21 cellular contexts compared by ENCODE assay signal in the genomic region with DNA sequence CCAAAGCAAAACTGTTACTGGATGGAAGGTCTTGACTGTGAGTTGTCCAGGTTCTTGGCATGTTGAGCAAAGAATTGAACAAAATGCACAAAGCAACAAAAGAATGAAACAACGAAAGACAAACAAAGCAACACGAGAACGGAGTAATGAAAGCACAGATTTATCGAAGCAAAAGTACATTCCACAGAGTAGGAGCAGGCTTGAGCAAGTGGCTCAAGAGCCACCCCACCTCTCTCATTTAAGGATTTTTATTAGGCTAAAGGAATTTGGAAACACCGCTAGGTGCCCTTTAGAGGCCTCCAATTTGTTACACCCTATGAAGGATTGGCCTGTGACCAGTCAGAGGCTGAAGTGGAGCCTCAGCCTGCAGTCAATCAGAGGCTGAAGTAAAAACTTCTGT. TPM values are rescaled to one million over a fixed set of nuclear protein-coding genes. Genes with fewer than 3 reads are reported as not detected.
DNase-seq lines count a peak whose midpoint lies in the region; ATAC-seq and TF ChIP-seq lines count a peak whose summit lies in the region.
"Had no signal": no experiment of that assay in that cellular context is flagged by ENCODE, and none has a peak within 500 bp of the region (broad histone marks: within the 10 kb centered on the region; RNA-seq: fewer than 3 reads in every experiment).

No MANE protein-coding gene starts in this region.

- no peaks in the 10 kb centered on the region for H3K9me3 ChIP-seq in RWPE2 (ENCODE audit: severe bottlenecking)
- H3K9me3 ChIP-seq: BE2C, prostate gland had no signal

- H3K4me1 Mint-ChIP-seq in activated naive CD4-positive, alpha-beta T cell treated with anti-CD3 and anti-CD28 coated beads, Interleukin-2, amount 10 ng/mL, durations not matched to agents 7 days and 5 days, result peaks cover 26% of the 10 kb centered on the region
- H3K4me1 Mint-ChIP-seq in activated naive CD4-positive, alpha-beta T cell treated with anti-CD3 and anti-CD28 coated beads for 36 hours (ENCODE audit: low read depth), result peaks cover 17% of the 10 kb centered on the region
- peaks cover 13 to 15% of the 10 kb centered on the region in 2 donors for H3K4me1 Mint-ChIP-seq in stimulated activated naive B cell treated with anti-CD40 and anti-IgM and Interleukin-4, amounts not matched to agents 10 μg/mL and 1 μg/mL and 100 μg/mL, for 72 hours

- CTCF ChIA-PET in activated naive CD4-positive, alpha-beta T cell treated with anti-CD3 and anti-CD28 coated beads, Interleukin-2, amount 10 ng/mL, durations not matched to agents 7 days and 5 days (lab: Charles Lee), result interaction anchor here (1.0 to 2.3 kb wide), 2 partner anchors 55 to 129 kb away, joined by 3 to 8 read pairs; no protein-coding TSS in a partner anchor
- CTCF ChIA-PET in activated naive CD4-positive, alpha-beta T cell treated with anti-CD3 and anti-CD28 coated beads for 36 hours (lab: Charles Lee), result no interaction called here

- peak overlapping the region; percentile 77 for H3K27ac ChIP-seq in RWPE2 (ENCODE audit: poor library complexity, severe bottlenecking)
- H3K27ac ChIP-seq in foreskin keratinocyte, result peak overlapping the region; percentile 19
- H3K27ac ChIP-seq: brain microvascular endothelial cell, prostate gland had no signal

- no peaks in the 10 kb centered on the region for H3K36me3 ChIP-seq in RWPE2 (ENCODE audit: low read depth)
- H3K36me3 ChIP-seq: BE2C, brain microvascular endothelial cell, prostate gland had no signal

- no peak overlapping the region for H3K4me3 Mint-ChIP-seq in activated naive CD4-positive, alpha-beta T cell treated with anti-CD3 and anti-CD28 coated beads, Interleukin-2, amount 10 ng/mL, durations not matched to agents 7 days and 5 days
- no peak overlapping the region for H3K4me3 Mint-ChIP-seq in activated naive CD4-positive, alpha-beta T cell treated with anti-CD3 and anti-CD28 coated beads for 36 hours
- H3K4me3 Mint-ChIP-seq in stimulated activated naive B cell treated with anti-CD40 and anti-IgM and Interleukin-4, amounts not matched to agents 10 μg/mL and 1 μg/mL and 100 μg/mL, for 72 hours, result no peak overlapping the region
- H3K4me3 Mint-ChIP-seq: endodermal cell, WTC11 had no signal

- no peak overlapping the region for H3K4me3 ChIP-seq in RWPE2 (ENCODE audit: severe bottlenecking)
- H3K4me3 ChIP-seq: prostate gland had no signal

- no peak for DNase-seq in activated naive CD4-positive, alpha-beta T cell treated with anti-CD3 and anti-CD28 coated beads, Interleukin-2, amount 10 ng/mL, durations not matched to agents 7 days and 5 days
- DNase-seq in activated naive CD4-positive, alpha-beta T cell treated with anti-CD3 and anti-CD28 coated beads for 36 hours, result no peak
- DNase-seq in RWPE2 (ENCODE audit: low spot score) (no peak), foreskin keratinocyte (no peak), NCI-H82 (lab: John Stamatoyannopoulos, UW) (no peak), NCI-H1417 treated with DMSO at 0.1 percent for 48 hours (lab: John Stamatoyannopoulos, UW) (no peak), NCI-H2029 treated with DMSO at 0.1 percent for 48 hours (lab: John Stamatoyannopoulos, UW) (no peak)
- no peak for DNase-seq in stimulated activated naive B cell treated with anti-CD40 and anti-IgM and Interleukin-4, amounts not matched to agents 10 μg/mL and 1 μg/mL and 100 μg/mL, for 72 hours
- DNase-seq: activated CD4-positive, alpha-beta T cell treated with anti-CD3 and anti-CD28 coated beads, Interleukin-2, amount 50 U/mL, for 4 hours; activated T-cell treated with anti-CD3 and anti-CD28 coated beads for 4 hours; BE2C; brain microvascular endothelial cell; endodermal cell; Karpas-422; NCI-H1694 treated with DMSO at 0.1 percent for 48 hours; NCI-H2227 treated with DMSO at 0.1 percent for 48 hours; stimulated activated CD8-positive, alpha-beta memory T cell treated with anti-CD3 and anti-CD28 coated beads, Interleukin-4, amount 100 ng/mL, for 48 hours; T1000; trophoblast cell had no signal

- H3K27me3 ChIP-seq in RWPE2 (ENCODE audit: insufficient read depth, poor library complexity, severe bottlenecking) (no peaks in the 10 kb centered on the region), foreskin keratinocyte (no peaks in the 10 kb centered on the region)
- H3K27me3 ChIP-seq: BE2C, brain microvascular endothelial cell had no signal

- peak overlapping the region; percentile 46 for H3K27ac Mint-ChIP-seq in activated naive CD4-positive, alpha-beta T cell treated with anti-CD3 and anti-CD28 coated beads, Interleukin-2, amount 10 ng/mL, durations not matched to agents 7 days and 5 days
- H3K27ac Mint-ChIP-seq in activated naive CD4-positive, alpha-beta T cell treated with anti-CD3 and anti-CD28 coated beads for 36 hours, result no peak overlapping the region
- H3K27ac Mint-ChIP-seq in stimulated activated naive B cell treated with anti-CD40 and anti-IgM and Interleukin-4, amounts not matched to agents 10 μg/mL and 1 μg/mL and 100 μg/mL, for 72 hours, result peak overlapping the region; percentile 3
- H3K27ac Mint-ChIP-seq: endodermal cell, WTC11 had no signal

- ATAC-seq in RWPE2 (ENCODE audit: low read depth), result no peak
- no peak for ATAC-seq in foreskin keratinocyte
- ATAC-seq in stimulated activated naive B cell treated with anti-CD40 and anti-IgM and Interleukin-4, amounts not matched to agents 10 μg/mL and 1 μg/mL and 100 μg/mL, for 72 hours (replicated peaks), result no peak
- ATAC-seq: WTC11 had no signal

- H3K36me3 Mint-ChIP-seq in activated naive CD4-positive, alpha-beta T cell treated with anti-CD3 and anti-CD28 coated beads, Interleukin-2, amount 10 ng/mL, durations not matched to agents 7 days and 5 days, result peaks cover 2% of the 10 kb centered on the region
- no peaks in the 10 kb centered on the region for H3K36me3 Mint-ChIP-seq in activated naive CD4-positive, alpha-beta T cell treated with anti-CD3 and anti-CD28 coated beads for 36 hours (ENCODE audit: low read depth)
- no peaks in the 10 kb centered on the region for H3K36me3 Mint-ChIP-seq in stimulated activated naive B cell treated with anti-CD40 and anti-IgM and Interleukin-4, amounts not matched to agents 10 μg/mL and 1 μg/mL and 100 μg/mL, for 72 hours

- peaks cover 12% of the 10 kb centered on the region for H3K4me1 ChIP-seq in RWPE2 (ENCODE audit: insufficient read depth, poor library complexity, severe bottlenecking)
- H3K4me1 ChIP-seq in foreskin keratinocyte, result peaks cover 13% of the 10 kb centered on the region
- H3K4me1 ChIP-seq: BE2C, prostate gland had no signal

- TF ChIP-seq CTCF in RWPE2 (IDR thresholded peaks at IDR 0.05; ENCODE audit: poor library complexity, severe bottlenecking) (no peak), foreskin keratinocyte (conservative IDR thresholded peaks at IDR 0.05) (no peak)

- peaks cover 5% of the 10 kb centered on the region for H3K27me3 Mint-ChIP-seq in activated naive CD4-positive, alpha-beta T cell treated with anti-CD3 and anti-CD28 coated beads, Interleukin-2, amount 10 ng/mL, durations not matched to agents 7 days and 5 days
- H3K27me3 Mint-ChIP-seq in activated naive CD4-positive, alpha-beta T cell treated with anti-CD3 and anti-CD28 coated beads for 36 hours (ENCODE audit: low read depth), result no peaks in the 10 kb centered on the region
- peaks cover 0 to 9% of the 10 kb centered on the region in 2 donors for H3K27me3 Mint-ChIP-seq in stimulated activated naive B cell treated with anti-CD40 and anti-IgM and Interleukin-4, amounts not matched to agents 10 μg/mL and 1 μg/mL and 100 μg/mL, for 72 hours

- intact Hi-C loops in activated naive CD4-positive, alpha-beta T cell treated with anti-CD3 and anti-CD28 coated beads for 36 hours (cut with micrococcal nuclease), result loop anchor here (5.0 kb wide), 1 partner anchor 81 kb away; no protein-coding TSS in a partner anchor

- peaks cover 13% of the 10 kb centered on the region for H3K9me3 Mint-ChIP-seq in activated naive CD4-positive, alpha-beta T cell treated with anti-CD3 and anti-CD28 coated beads, Interleukin-2, amount 10 ng/mL, durations not matched to agents 7 days and 5 days
- H3K9me3 Mint-ChIP-seq in activated naive CD4-positive, alpha-beta T cell treated with anti-CD3 and anti-CD28 coated beads for 36 hours, result peaks cover 2% of the 10 kb centered on the region
- no peaks in the 10 kb centered on the region for H3K9me3 Mint-ChIP-seq in stimulated activated naive B cell treated with anti-CD40 and anti-IgM and Interleukin-4, amounts not matched to agents 10 μg/mL and 1 μg/mL and 100 μg/mL, for 72 hours

RNA-seq across cellular contexts. Expression of gene FTH1, which starts 59.3 kb away (rescaled TPM):
- total RNA-seq in activated naive CD4-positive, alpha-beta T cell treated with anti-CD3 and anti-CD28 coated beads for 36 hours, result 1,000 to 10,000 TPM; 1,302 to 1,352 TPM
- 845 and 1,177 TPM in 2 replicates for total RNA-seq in foreskin keratinocyte
- polyA plus RNA-seq in foreskin keratinocyte, result 2,804 and 3,960 TPM in 2 replicates
